In genomic region chr14:85319998-85320397, GRCh38 we compare ENCODE assay signal across 17 cellular contexts.
DNase-seq lines count a peak whose midpoint lies in the region; ATAC-seq and TF ChIP-seq lines count a peak whose summit lies in the region.
"Had no signal": no experiment of that assay in that cellular context is flagged by ENCODE, and none has a peak within 500 bp of the region (broad histone marks: within the 10 kb centered on the region; RNA-seq: fewer than 3 reads in every experiment).

No MANE protein-coding gene starts in this region.

- DNase-seq in AG20443 (ENCODE audit: low spot score) (peak; percentile 32), RWPE1 (ENCODE audit: low spot score) (peak; percentile 25), dermis blood vessel endothelial cell (peak; percentile 83), lung microvascular endothelial cell (ENCODE audit: low read depth in 2 of 2) (peak; percentile 59 to 90), OCI-M1 (lab: John Stamatoyannopoulos, UW) (no peak), occipital lobe (lab: John Stamatoyannopoulos, UW) (no peak), GF-D8 (lab: John Stamatoyannopoulos, UW) (no peak)
- DNase-seq in stimulated activated naive B cell treated with anti-CD40 and anti-IgM and Interleukin-4, amounts not matched to agents 10 μg/mL and 1 μg/mL and 100 μg/mL, for 72 hours: no peak
- DNase-seq: activated CD4-positive, alpha-beta T cell treated with anti-CD3 and anti-CD28 coated beads for 4 hours; activated naive CD4-positive, alpha-beta T cell treated with anti-CD3 and anti-CD28 coated beads, Interleukin-2, amount 50 U/mL, for 16 hours; activated T-cell treated with anti-CD3 and anti-CD28 coated beads for 4 hours; cerebellar nuclear complex; hippocampal formation; naive B cell; NCI-H748 treated with DMSO at 0.1 percent for 48 hours; stimulated activated CD4-positive, alpha-beta T cell treated with anti-CD3 and anti-CD28 coated beads, Interleukin-2, amount 100 ng/mL, for 24 hours had no signal

- H3K4me3 Mint-ChIP-seq in stimulated activated naive B cell treated with anti-CD40 and anti-IgM and Interleukin-4, amounts not matched to agents 10 μg/mL and 1 μg/mL and 100 μg/mL, for 72 hours: no peak overlapping the region
- H3K4me3 Mint-ChIP-seq: naive B cell had no signal

- H3K27ac Mint-ChIP-seq in stimulated activated naive B cell treated with anti-CD40 and anti-IgM and Interleukin-4, amounts not matched to agents 10 μg/mL and 1 μg/mL and 100 μg/mL, for 72 hours: no peak overlapping the region

- CTCF ChIA-PET in RWPE1 (lab: Yijun Ruan, JAX): no interaction called here

- H3K4me1 Mint-ChIP-seq in stimulated activated naive B cell treated with anti-CD40 and anti-IgM and Interleukin-4, amounts not matched to agents 10 μg/mL and 1 μg/mL and 100 μg/mL, for 72 hours: no peaks in the 10 kb centered on the region
- H3K4me1 Mint-ChIP-seq: naive B cell had no signal

- no peak for TF ChIP-seq CTCF in RWPE1 (conservative IDR thresholded peaks at IDR 0.05; ENCODE audit: low read depth)

- H3K36me3 Mint-ChIP-seq in stimulated activated naive B cell treated with anti-CD40 and anti-IgM and Interleukin-4, amounts not matched to agents 10 μg/mL and 1 μg/mL and 100 μg/mL, for 72 hours: no peaks in the 10 kb centered on the region
- H3K36me3 Mint-ChIP-seq: naive B cell had no signal

- POLR2A ChIA-PET in RWPE1 (lab: Yijun Ruan, JAX; ENCODE audit: low non-redundant PET): no interaction called here

- no peak overlapping the region for H3K27ac ChIP-seq in RWPE1

- ATAC-seq in stimulated activated naive B cell treated with anti-CD40 and anti-IgM and Interleukin-4, amounts not matched to agents 10 μg/mL and 1 μg/mL and 100 μg/mL, for 72 hours (replicated peaks): no peak
- ATAC-seq: left lobe of liver had no signal

- no peaks in the 10 kb centered on the region for H3K27me3 Mint-ChIP-seq in stimulated activated naive B cell treated with anti-CD40 and anti-IgM and Interleukin-4, amounts not matched to agents 10 μg/mL and 1 μg/mL and 100 μg/mL, for 72 hours

- H3K9me3 Mint-ChIP-seq in stimulated activated naive B cell treated with anti-CD40 and anti-IgM and Interleukin-4, amounts not matched to agents 10 μg/mL and 1 μg/mL and 100 μg/mL, for 72 hours: peaks cover 4 to 5% of the 10 kb centered on the region in 2 donors

Comparison
In these comparisons a context has a peak if more than half of its experiments do, and no peak if none do; other contexts are left out.
1. DNase-seq: peak in AG20443 (single experiment), RWPE1 (single experiment), dermis blood vessel endothelial cell (single experiment) and lung microvascular endothelial cell (2 of 2); none in OCI-M1 (single experiment), stimulated activated naive B cell treated with anti-CD40 and anti-IgM and Interleukin-4, amounts not matched to agents 10 μg/mL and 1 μg/mL and 100 μg/mL, for 72 hours (single experiment), occipital lobe (single experiment) and GF-D8 (single experiment).